In the genomic region with DNA sequence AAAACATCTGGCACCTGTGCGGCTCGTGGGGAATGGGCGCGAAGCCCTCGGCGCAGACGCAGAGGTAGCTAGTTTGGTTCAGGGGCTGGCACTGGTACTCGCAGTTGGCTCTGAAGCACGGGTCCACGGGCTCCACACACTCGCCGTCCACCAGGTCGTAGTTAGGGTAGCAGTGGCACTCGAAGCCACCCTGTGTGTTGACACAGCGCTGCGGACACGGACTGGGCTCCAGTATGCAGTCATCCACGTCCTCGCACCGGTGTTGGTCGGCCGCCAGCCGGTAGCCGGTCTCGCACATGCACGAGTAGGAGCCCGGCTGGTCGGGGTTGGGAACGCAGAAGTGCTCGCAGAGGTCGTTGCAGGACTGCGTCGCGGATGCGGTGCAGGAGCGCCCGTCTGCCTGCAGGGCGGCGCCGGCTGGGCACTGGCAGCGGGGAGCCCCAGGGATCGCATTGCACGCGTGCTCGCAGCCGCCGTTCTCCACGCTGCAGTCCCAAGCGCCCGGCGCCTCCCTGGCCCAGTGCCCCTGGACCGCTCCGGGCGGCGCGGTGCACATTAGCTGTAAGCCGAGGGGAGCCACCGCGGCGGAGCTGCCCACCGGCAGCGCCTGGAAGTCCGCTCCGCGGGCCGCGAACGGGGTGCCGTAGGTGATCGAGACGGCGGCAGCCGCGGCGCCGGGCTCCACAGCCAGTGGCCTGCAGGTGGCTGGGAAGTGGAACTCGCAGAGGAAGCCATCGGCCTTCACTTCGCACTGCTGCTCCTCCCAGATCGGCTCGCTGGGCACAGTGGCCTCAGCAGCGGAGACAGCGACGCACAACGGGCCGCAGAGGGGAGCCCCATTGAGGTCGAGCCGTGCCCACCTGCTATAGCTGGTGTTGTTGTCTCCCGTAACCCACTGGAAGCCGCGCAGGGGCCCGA, we compare ENCODE assay signal across 8 cellular contexts. TPM values are rescaled to one million over a fixed set of nuclear protein-coding genes. Genes with fewer than 3 reads are reported as not detected.
DNase-seq lines count a peak whose midpoint lies in the region; ATAC-seq and TF ChIP-seq lines count a peak whose summit lies in the region.

No MANE protein-coding gene starts in this region.

- H3K36me3 ChIP-seq in mucosa of descending colon (ENCODE audit: low read depth), result no peaks in the 10 kb centered on the region
- no peaks in the 10 kb centered on the region for H3K36me3 ChIP-seq in vagina

- H3K4me1 ChIP-seq in mucosa of descending colon (ENCODE audit: low read depth) (peaks cover 15% of the 10 kb centered on the region), vagina (peaks cover 50% of the 10 kb centered on the region)

- H3K9me3 ChIP-seq in mucosa of descending colon (no peaks in the 10 kb centered on the region), vagina (no peaks in the 10 kb centered on the region)

- TF ChIP-seq CTCF in mucosa of descending colon (IDR thresholded peaks at IDR 0.05) (peak; percentile 22), vagina (IDR thresholded peaks at IDR 0.05) (peak in 2 of 3 experiments; percentile 1 to 30)

- H3K4me3 ChIP-seq in mucosa of descending colon (no peak overlapping the region), vagina (peak overlapping the region; percentile 48 to 49)

- no peaks in the 10 kb centered on the region for H3K27me3 ChIP-seq in vagina

- peak in 2 of 3 donors; percentile 7 to 9 for DNase-seq in stimulated activated CD4-positive, alpha-beta T cell treated with anti-CD3 and anti-CD28 coated beads, Interleukin-12 subunit alpha, Interleukin-12 subunit beta, amount 100 ng/mL, for 48 hours (ENCODE audit: low read depth in 2 of 3, low spot score in 1 of 3)
- no peak for DNase-seq in stimulated activated CD4-positive, alpha-beta T cell treated with anti-CD3 and anti-CD28 coated beads, Interleukin-4, amount 100 ng/mL, for 4 hours
- peak; percentile 58 for DNase-seq in RPMI7951 (ENCODE audit: low read depth)
- no peak for DNase-seq in epithelial cell of prostate (ENCODE audit: low read depth, low spot score)
- peak; percentile 34 to 77 (median 63) for DNase-seq in mucosa of descending colon
- no peak for DNase-seq in vagina (ENCODE audit: extremely low spot score in 2 of 2)
- no peak for DNase-seq in stimulated activated naive CD4-positive, alpha-beta T cell (lab: John Stamatoyannopoulos, UW)

- ATAC-seq in mucosa of descending colon (peak; percentile 68), HG03095 (IDR thresholded peaks at IDR 0.05; ENCODE audit: unreplicated experiment) (no peak)

- TF ChIP-seq POLR2A in vagina (IDR thresholded peaks at IDR 0.05), result no peak

- peak overlapping the region; percentile 87 for H3K27ac ChIP-seq in epithelial cell of prostate
- H3K27ac ChIP-seq in vagina, result peak overlapping the region; percentile 67

- intact Hi-C loops in mucosa of descending colon (cut with DNase I, micrococcal nuclease) (no loop called here), vagina (cut with DNase I) (loop anchor here (10.0 kb wide), 1 partner anchor 354 kb away; no protein-coding TSS in a partner anchor)

RNA-seq across cellular contexts. Expression of a gene that starts 0.9 kb away (rescaled TPM):
- 18.0 and 19.6 TPM in 2 replicates for total RNA-seq in RPMI7951 (2014; rRNA removed; shearing (Covaris generic))
- 1 to 10 TPM; 1.8 to 8.8 (median 5.9) TPM for total RNA-seq in mucosa of descending colon
- 76.9 TPM for total RNA-seq in vagina

RNA-seq across cellular contexts. Expression of a gene that starts 13.4 kb away (rescaled TPM):
- total RNA-seq in RPMI7951 (2014; rRNA removed; shearing (Covaris generic)), result not detected in 2 replicates
- total RNA-seq in mucosa of descending colon (under 1 TPM in 1 of 3 donors, not detected in 2; 0.19 TPM), vagina (not detected)

RNA-seq across cellular contexts. Expression of a gene that starts 37.6 kb away (rescaled TPM):
- total RNA-seq in RPMI7951 (2014; rRNA removed; shearing (Covaris generic)), result under 0.01 TPM in 1 of 2 replicates, not detected in the other
- total RNA-seq in mucosa of descending colon, result 10 to 100 TPM in 2 of 3 donors, 1 to 10 TPM in 1; 7.6 to 24.2 (median 20.1) TPM
- total RNA-seq in vagina, result 45.4 TPM

Comparison
In these comparisons a context has a peak if more than half of its experiments do, and no peak if none do; other contexts are left out.
1. DNase-seq: peak in stimulated activated CD4-positive, alpha-beta T cell treated with anti-CD3 and anti-CD28 coated beads, Interleukin-12 subunit alpha, Interleukin-12 subunit beta, amount 100 ng/mL, for 48 hours (2 of 3), RPMI7951 (single experiment) and mucosa of descending colon (3 of 3); none in stimulated activated CD4-positive, alpha-beta T cell treated with anti-CD3 and anti-CD28 coated beads, Interleukin-4, amount 100 ng/mL, for 4 hours (0 of 2), epithelial cell of prostate (single experiment), vagina (0 of 2) and stimulated activated naive CD4-positive, alpha-beta T cell (0 of 6).